In genomic region chr16:54938351-54939346, GRCh38 we compare ENCODE assay signal across 14 cellular contexts. TPM values are rescaled to one million over a fixed set of nuclear protein-coding genes. Genes with fewer than 3 reads are reported as not detected.
DNase-seq lines count a peak whose midpoint lies in the region; ATAC-seq and TF ChIP-seq lines count a peak whose summit lies in the region.
"Had no signal": no experiment of that assay in that cellular context is flagged by ENCODE, and none has a peak within 500 bp of the region (broad histone marks: within the 10 kb centered on the region; RNA-seq: fewer than 3 reads in every experiment).

No MANE protein-coding gene starts in this region.

- peaks cover 6% of the 10 kb centered on the region for H3K9me3 Mint-ChIP-seq in activated CD8-positive, alpha-beta T cell treated with anti-CD3 and anti-CD28 coated beads, Interleukin-2, amount 10 ng/mL, durations not matched to agents 7 days and 5 days (ENCODE audit: insufficient read depth)
- H3K9me3 Mint-ChIP-seq in activated CD8-positive, alpha-beta T cell treated with anti-CD3 and anti-CD28 coated beads for 36 hours, result no peaks in the 10 kb centered on the region
- H3K9me3 Mint-ChIP-seq: activated CD4-positive, alpha-beta memory T cell treated with anti-CD3 and anti-CD28 coated beads for 36 hours had no signal

- H3K36me3 Mint-ChIP-seq in activated CD8-positive, alpha-beta T cell treated with anti-CD3 and anti-CD28 coated beads, Interleukin-2, amount 10 ng/mL, durations not matched to agents 7 days and 5 days (ENCODE audit: low read depth), result peaks cover 3% of the 10 kb centered on the region
- H3K36me3 Mint-ChIP-seq in activated CD8-positive, alpha-beta T cell treated with anti-CD3 and anti-CD28 coated beads for 36 hours (ENCODE audit: low read depth), result no peaks in the 10 kb centered on the region

- peaks cover 16% of the 10 kb centered on the region for H3K4me1 Mint-ChIP-seq in activated CD8-positive, alpha-beta T cell treated with anti-CD3 and anti-CD28 coated beads, Interleukin-2, amount 10 ng/mL, durations not matched to agents 7 days and 5 days (ENCODE audit: low read depth)
- peaks cover 22% of the 10 kb centered on the region for H3K4me1 Mint-ChIP-seq in activated CD8-positive, alpha-beta T cell treated with anti-CD3 and anti-CD28 coated beads for 36 hours (ENCODE audit: low read depth)

- no peak for ATAC-seq in activated CD8-positive, alpha-beta T cell treated with anti-CD3 and anti-CD28 coated beads, Interleukin-2, amount 10 ng/mL, durations not matched to agents 7 days and 5 days
- ATAC-seq in activated CD8-positive, alpha-beta T cell treated with anti-CD3 and anti-CD28 coated beads for 36 hours, result no peak
- ATAC-seq in HG03175 (IDR thresholded peaks at IDR 0.05; ENCODE audit: unreplicated experiment) (no peak), GM18498 (IDR thresholded peaks at IDR 0.05; ENCODE audit: unreplicated experiment) (no peak)
- ATAC-seq: body of pancreas; naive thymus-derived CD4-positive, alpha-beta T cell had no signal

- peak overlapping the region; percentile 86 for H3K4me2 ChIP-seq in skeletal muscle satellite cell (ENCODE audit: low read length)

- in situ Hi-C loops in astrocyte of the cerebellum (cut with HindIII; ENCODE audit: low sequenced_read_pairs), result loop anchor here (5.0 to 10.0 kb wide), 3 partner anchors 316 to 1164 kb away; no protein-coding TSS in a partner anchor

- H3K4me3 ChIP-seq in astrocyte of the cerebellum (ENCODE audit: low read depth, low read length) (peak overlapping the region; percentile 51), iPS-15b (ENCODE audit: low read depth, low read length) (peak overlapping the region; percentile 66), skeletal muscle satellite cell (ENCODE audit: low read length) (no peak overlapping the region)
- H3K4me3 ChIP-seq: body of pancreas, SJSA1, uterus had no signal

- no peak overlapping the region for H3K9ac ChIP-seq in iPS-15b (ENCODE audit: low read depth, low read length)
- H3K9ac ChIP-seq in skeletal muscle satellite cell (ENCODE audit: low read depth, low read length), result no peak overlapping the region

- CTCF ChIA-PET in activated CD8-positive, alpha-beta T cell treated with anti-CD3 and anti-CD28 coated beads, Interleukin-2, amount 10 ng/mL, durations not matched to agents 7 days and 5 days (lab: Charles Lee), result no interaction called here
- CTCF ChIA-PET in activated CD8-positive, alpha-beta T cell treated with anti-CD3 and anti-CD28 coated beads for 36 hours (lab: Charles Lee), result interaction anchor here (2.3 kb wide), 1 partner anchor 9 kb away, joined by 7 read pairs; no protein-coding TSS in a partner anchor

- no peak for DNase-seq in activated CD8-positive, alpha-beta T cell treated with anti-CD3 and anti-CD28 coated beads, Interleukin-2, amount 10 ng/mL, durations not matched to agents 7 days and 5 days
- no peak for DNase-seq in activated CD8-positive, alpha-beta T cell treated with anti-CD3 and anti-CD28 coated beads for 36 hours
- no peak for DNase-seq in astrocyte of the cerebellum (ENCODE audit: low read depth)
- no peak for DNase-seq in DMS153 (lab: John Stamatoyannopoulos, UW)
- DNase-seq: activated CD4-positive, alpha-beta memory T cell treated with anti-CD3 and anti-CD28 coated beads for 36 hours; body of pancreas; foreskin melanocyte; naive thymus-derived CD4-positive, alpha-beta T cell; uterus had no signal

- peaks cover 80% of the 10 kb centered on the region for H3K27me3 Mint-ChIP-seq in activated CD8-positive, alpha-beta T cell treated with anti-CD3 and anti-CD28 coated beads, Interleukin-2, amount 10 ng/mL, durations not matched to agents 7 days and 5 days (ENCODE audit: low read depth)
- peaks cover 79% of the 10 kb centered on the region for H3K27me3 Mint-ChIP-seq in activated CD8-positive, alpha-beta T cell treated with anti-CD3 and anti-CD28 coated beads for 36 hours

- H3K27ac Mint-ChIP-seq in activated CD8-positive, alpha-beta T cell treated with anti-CD3 and anti-CD28 coated beads, Interleukin-2, amount 10 ng/mL, durations not matched to agents 7 days and 5 days, result no peak overlapping the region
- H3K27ac Mint-ChIP-seq in activated CD8-positive, alpha-beta T cell treated with anti-CD3 and anti-CD28 coated beads for 36 hours, result no peak overlapping the region
- H3K27ac Mint-ChIP-seq: activated CD4-positive, alpha-beta memory T cell treated with anti-CD3 and anti-CD28 coated beads for 36 hours had no signal

- POLR2A ChIA-PET in activated CD8-positive, alpha-beta T cell treated with anti-CD3 and anti-CD28 coated beads, Interleukin-2, amount 10 ng/mL, durations not matched to agents 7 days and 5 days (lab: Charles Lee), result interaction anchor here (1.0 kb wide), 1 partner anchor 7 kb away, joined by 3 read pairs; no protein-coding TSS in a partner anchor
- POLR2A ChIA-PET in activated CD8-positive, alpha-beta T cell treated with anti-CD3 and anti-CD28 coated beads for 36 hours (lab: Charles Lee), result no interaction called here

- intact Hi-C loops in activated CD8-positive, alpha-beta T cell treated with anti-CD3 and anti-CD28 coated beads for 36 hours (cut with micrococcal nuclease), result loop anchor here (5.0 kb wide), 1 partner anchor 651 kb away; the partner anchor contains the start of gene IRX3

- TF ChIP-seq CTCF in activated CD8-positive, alpha-beta T cell treated with anti-CD3 and anti-CD28 coated beads for 36 hours (IDR thresholded peaks at IDR 0.05), result no peak
- no peak for TF ChIP-seq CTCF in astrocyte of the cerebellum (IDR thresholded peaks at IDR 0.05; ENCODE audit: low read depth, low read length, missing control alignments)

- peaks cover 96% of the 10 kb centered on the region for H3K27me3 ChIP-seq in iPS-15b (ENCODE audit: control insufficient read depth, insufficient read depth, low read length)
- peaks cover 8% of the 10 kb centered on the region for H3K27me3 ChIP-seq in skeletal muscle satellite cell (ENCODE audit: control insufficient read depth, insufficient read depth, low read length)
- H3K27me3 ChIP-seq: SJSA1 had no signal

- H3K9me3 ChIP-seq in iPS-15b (ENCODE audit: control insufficient read depth, insufficient read depth, low read length), result no peaks in the 10 kb centered on the region
- no peaks in the 10 kb centered on the region for H3K9me3 ChIP-seq in skeletal muscle satellite cell (replicated peaks; ENCODE audit: low read length)
- H3K9me3 ChIP-seq: body of pancreas, SJSA1, uterus had no signal

- peak overlapping the region; percentile 12 for H3K4me3 Mint-ChIP-seq in activated CD8-positive, alpha-beta T cell treated with anti-CD3 and anti-CD28 coated beads, Interleukin-2, amount 10 ng/mL, durations not matched to agents 7 days and 5 days
- H3K4me3 Mint-ChIP-seq in activated CD8-positive, alpha-beta T cell treated with anti-CD3 and anti-CD28 coated beads for 36 hours, result no peak overlapping the region

- H3K36me3 ChIP-seq in iPS-15b (ENCODE audit: control insufficient read depth, insufficient read depth, low read length), result no peaks in the 10 kb centered on the region
- peaks cover 6% of the 10 kb centered on the region for H3K36me3 ChIP-seq in skeletal muscle satellite cell (ENCODE audit: insufficient read depth, low read length)
- H3K36me3 ChIP-seq: uterus had no signal

- peaks cover 6% of the 10 kb centered on the region for H3K4me1 ChIP-seq in iPS-15b (ENCODE audit: control insufficient read depth, insufficient read depth, low read length)
- H3K4me1 ChIP-seq in skeletal muscle satellite cell (ENCODE audit: control insufficient read depth, insufficient read depth, low read length), result peaks cover 12% of the 10 kb centered on the region
- H3K4me1 ChIP-seq: SJSA1, uterus had no signal

RNA-seq across cellular contexts. Expression of gene IRX5, which starts 8.0 kb away (rescaled TPM):
- not detected for total RNA-seq in activated CD8-positive, alpha-beta T cell treated with anti-CD3 and anti-CD28 coated beads, Interleukin-2, amount 10 ng/mL, durations not matched to agents 7 days and 5 days
- under 1 TPM; 0.14 to 0.34 TPM for total RNA-seq in activated CD8-positive, alpha-beta T cell treated with anti-CD3 and anti-CD28 coated beads for 36 hours
- total RNA-seq in skeletal muscle satellite cell (2012; rRNA removed), result 0.87 and 1.8 TPM in 2 replicates
